ENCODE assay signal across 19 cellular contexts in genomic region chr18:68833756-68834155, GRCh38. TPM values are rescaled to one million over a fixed set of nuclear protein-coding genes. Genes with fewer than 3 reads are reported as not detected.
A peak's percentile ranks its signal among the peaks of the same experiment; 100 is the strongest.
DNase-seq lines count a peak whose midpoint lies in the region; ATAC-seq and TF ChIP-seq lines count a peak whose summit lies in the region.
"Had no signal": no experiment of that assay in that cellular context is flagged by ENCODE, and none has a peak within 500 bp of the region (broad histone marks: within the 10 kb centered on the region; RNA-seq: fewer than 3 reads in every experiment).

No MANE protein-coding gene starts in this region.

- H3K4me3 ChIP-seq in AG09309 (ENCODE audit: control insufficient read depth, low read depth, low read length) (no peak overlapping the region), GM23248 (no peak overlapping the region), PC-3 (ENCODE audit: low read length) (no peak overlapping the region), fibroblast of villous mesenchyme (ENCODE audit: low read depth, low read length) (no peak overlapping the region)
- H3K4me3 ChIP-seq: A549; BLaER1 treated with 17β-estradiol and CSF1 and Interleukin-3, amounts not matched to agents 10 nM and 100 nM; HAP-1; K562 had no signal

- no peaks in the 10 kb centered on the region; the same call in 1 of the 2 replicates for H3K9me2 ChIP-seq in GM23248 (ENCODE audit: insufficient read depth)
- no peaks in the 10 kb centered on the region for H3K9me2 ChIP-seq in PC-3 (replicated peaks; ENCODE audit: low read length)

- no peak for TF ChIP-seq CTCF in AG09309 (IDR thresholded peaks at IDR 0.05; ENCODE audit: control insufficient read depth, insufficient read depth, low read depth, low read length, missing control alignments)
- TF ChIP-seq CTCF in PC-3 (conservative IDR thresholded peaks at IDR 0.05; ENCODE audit: low read depth, low read length): no peak
- TF ChIP-seq CTCF in fibroblast of villous mesenchyme (IDR thresholded peaks at IDR 0.05; ENCODE audit: insufficient read depth, low read depth, low read length): no peak

- DNase-seq in AG09309 (ENCODE audit: low read depth): peak; percentile 45
- DNase-seq in GM23248: no peak
- DNase-seq in PC-3: peak; percentile 58
- DNase-seq in fibroblast of villous mesenchyme (ENCODE audit: low read depth): peak; percentile 56
- no peak for DNase-seq in activated naive CD4-positive, alpha-beta T cell (lab: John Stamatoyannopoulos, UW)
- no peak for DNase-seq in activated CD8-positive, alpha-beta memory T cell treated with anti-CD3 and anti-CD28 coated beads, Interleukin-2, amount 50 U/mL, for 48 hours
- DNase-seq: Calu3; CD8-positive, alpha-beta T cell; DMS53; DND-41; GDM1; IMR-90 had no signal

- H2AFZ ChIP-seq in GM23248 (0 out of 2 replicates have a peak overlapping the region, but pooled peaks have one; percentile 21), PC-3 (ENCODE audit: low read length) (no peak overlapping the region)

- intact Hi-C loops in PC-3 (cut with micrococcal nuclease): no loop called here

- ATAC-seq in PC-3 (peak; percentile 68), HG02763 (IDR thresholded peaks at IDR 0.05; ENCODE audit: unreplicated experiment) (no peak), GM19455 (IDR thresholded peaks at IDR 0.05; ENCODE audit: unreplicated experiment) (no peak)
- ATAC-seq: A549; CD8-positive, alpha-beta T cell; K562 had no signal

- H4K20me1 ChIP-seq in GM23248 (ENCODE audit: insufficient read depth): no peaks in the 10 kb centered on the region
- H4K20me1 ChIP-seq in PC-3 (ENCODE audit: low read length): no peaks in the 10 kb centered on the region
- H4K20me1 ChIP-seq: BLaER1 treated with 17β-estradiol and CSF1 and Interleukin-3, amounts not matched to agents 10 nM and 100 nM had no signal

- H3K36me3 ChIP-seq in GM23248 (ENCODE audit: low read depth) (no peaks in the 10 kb centered on the region), PC-3 (ENCODE audit: low read depth, low read length) (no peaks in the 10 kb centered on the region)
- H3K36me3 ChIP-seq: BLaER1 treated with 17β-estradiol and CSF1 and Interleukin-3, amounts not matched to agents 10 nM and 100 nM; HAP-1 had no signal

- CTCF ChIA-PET in PC-3 (lab: Charles Lee): no interaction called here

- 53 to 60% methylated on average over 5 of the region's 5 CpGs for WGBS in GM23248 (ENCODE audit: low coverage in 1 of 2, low lambda C conversion rate in 2 of 2, missing lambda C conversion rate in 2 of 2), 2 experiments

- no peak overlapping the region for H3K4me2 ChIP-seq in GM23248 (ENCODE audit: unreplicated experiment)
- H3K4me2 ChIP-seq in PC-3 (ENCODE audit: low read length): no peak overlapping the region
- H3K4me2 ChIP-seq: A549; BLaER1 treated with 17β-estradiol and CSF1 and Interleukin-3, amounts not matched to agents 10 nM and 100 nM had no signal

- H3K9me3 ChIP-seq in GM23248 (ENCODE audit: low read depth) (no peaks in the 10 kb centered on the region), PC-3 (ENCODE audit: low read length) (no peaks in the 10 kb centered on the region)
- H3K9me3 ChIP-seq: A549; BLaER1 treated with 17β-estradiol and CSF1 and Interleukin-3, amounts not matched to agents 10 nM and 100 nM; HAP-1 had no signal

- POLR2A ChIA-PET in PC-3 (lab: Charles Lee; ENCODE audit: unreplicated experiment): no interaction called here

- H3K27ac ChIP-seq in GM23248 (no peak overlapping the region), PC-3 (ENCODE audit: low read length) (peak overlapping the region; percentile 74)
- H3K27ac ChIP-seq: 22Rv1; A549; BLaER1 treated with 17β-estradiol and CSF1 and Interleukin-3, amounts not matched to agents 10 nM and 100 nM had no signal

- no peaks in the 10 kb centered on the region for H3K79me2 ChIP-seq in GM23248 (ENCODE audit: insufficient read depth)
- no peaks in the 10 kb centered on the region for H3K79me2 ChIP-seq in PC-3 (ENCODE audit: low read length)

- in situ Hi-C loops in GM23248 (cut with MboI): no loop called here

- H3K4me1 ChIP-seq in GM23248 (ENCODE audit: insufficient read depth) (peaks cover 16% of the 10 kb centered on the region), PC-3 (ENCODE audit: insufficient read depth, low read length) (peaks cover 12% of the 10 kb centered on the region; the same call in 1 of the 2 replicates)
- H3K4me1 ChIP-seq: A549, HAP-1 had no signal

- H3K27me3 ChIP-seq in GM23248 (replicated peaks; ENCODE audit: insufficient read depth) (no peaks in the 10 kb centered on the region), PC-3 (ENCODE audit: low read length) (no peaks in the 10 kb centered on the region)
- H3K27me3 ChIP-seq: BLaER1 treated with 17β-estradiol and CSF1 and Interleukin-3, amounts not matched to agents 10 nM and 100 nM had no signal

- BruUV-seq in PC-3 (replicated peaks; lab: Mats Ljungman, UMichigan): no TSS peak

- H3K9ac ChIP-seq in GM23248 (no peak overlapping the region), PC-3 (ENCODE audit: low read length) (peak overlapping the region; percentile 45)
- H3K9ac ChIP-seq: BLaER1 treated with 17β-estradiol and CSF1 and Interleukin-3, amounts not matched to agents 10 nM and 100 nM had no signal

- H3F3A ChIP-seq in GM23248 (ENCODE audit: insufficient read depth) (peaks cover 18% of the 10 kb centered on the region), PC-3 (ENCODE audit: low read length, unreplicated experiment) (no peaks in the 10 kb centered on the region)

RNA-seq across cellular contexts. Expression of gene CCDC102B, which starts 35.9 kb away (rescaled TPM):
- total RNA-seq in GM23248 (2014; rRNA removed; shearing (Covaris generic)): 0.89 and 3.2 TPM in 2 replicates
- polyA plus RNA-seq in GM23248 (2016; fragmentation: Nextera tagmentation; extraction: Ambion mirVana): 0.56 and 1.7 TPM in 2 replicates
- 2.2 and 2.4 TPM in 2 replicates for total RNA-seq in PC-3 (2014; rRNA removed)
- total RNA-seq in fibroblast of villous mesenchyme: 10.4 and 20.9 TPM in 2 replicates

Comparison
In these comparisons a context has a peak if more than half of its experiments do, and no peak if none do; other contexts are left out.
1. DNase-seq: peak in AG09309 (single experiment), PC-3 (single experiment) and fibroblast of villous mesenchyme (single experiment); none in GM23248 (single experiment), activated naive CD4-positive, alpha-beta T cell (0 of 4) and activated CD8-positive, alpha-beta memory T cell treated with anti-CD3 and anti-CD28 coated beads, Interleukin-2, amount 50 U/mL, for 48 hours (single experiment).